1 cellular context compared by ENCODE assay signal in the genomic region with DNA sequence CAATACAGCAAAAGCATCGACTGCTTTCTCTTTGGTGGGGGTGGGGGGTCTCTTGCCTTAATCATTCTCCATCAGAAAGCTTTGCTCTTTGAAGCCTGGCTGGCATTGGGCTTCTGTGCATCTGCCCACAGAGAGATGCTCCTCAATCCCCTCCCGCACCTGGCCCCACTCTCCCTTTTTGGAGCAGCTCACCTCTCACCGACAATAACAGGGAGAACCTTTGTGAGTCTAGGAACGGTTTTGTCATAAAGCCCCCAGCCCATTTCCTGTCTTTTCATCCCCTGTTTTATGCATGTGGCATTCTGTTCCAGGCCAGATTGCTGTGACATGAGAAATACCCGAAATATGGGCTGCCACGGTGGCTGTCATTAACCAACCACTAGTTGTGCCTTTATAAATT.
TF ChIP-seq lines count a peak whose summit lies in the region.

No MANE protein-coding gene starts in this region.

TF ChIP-seq in A549, 52 proteins besides CTCF, POLR2A, EP300 and RAD21 (continued from another document):
- TF ChIP-seq, protein P1, sequence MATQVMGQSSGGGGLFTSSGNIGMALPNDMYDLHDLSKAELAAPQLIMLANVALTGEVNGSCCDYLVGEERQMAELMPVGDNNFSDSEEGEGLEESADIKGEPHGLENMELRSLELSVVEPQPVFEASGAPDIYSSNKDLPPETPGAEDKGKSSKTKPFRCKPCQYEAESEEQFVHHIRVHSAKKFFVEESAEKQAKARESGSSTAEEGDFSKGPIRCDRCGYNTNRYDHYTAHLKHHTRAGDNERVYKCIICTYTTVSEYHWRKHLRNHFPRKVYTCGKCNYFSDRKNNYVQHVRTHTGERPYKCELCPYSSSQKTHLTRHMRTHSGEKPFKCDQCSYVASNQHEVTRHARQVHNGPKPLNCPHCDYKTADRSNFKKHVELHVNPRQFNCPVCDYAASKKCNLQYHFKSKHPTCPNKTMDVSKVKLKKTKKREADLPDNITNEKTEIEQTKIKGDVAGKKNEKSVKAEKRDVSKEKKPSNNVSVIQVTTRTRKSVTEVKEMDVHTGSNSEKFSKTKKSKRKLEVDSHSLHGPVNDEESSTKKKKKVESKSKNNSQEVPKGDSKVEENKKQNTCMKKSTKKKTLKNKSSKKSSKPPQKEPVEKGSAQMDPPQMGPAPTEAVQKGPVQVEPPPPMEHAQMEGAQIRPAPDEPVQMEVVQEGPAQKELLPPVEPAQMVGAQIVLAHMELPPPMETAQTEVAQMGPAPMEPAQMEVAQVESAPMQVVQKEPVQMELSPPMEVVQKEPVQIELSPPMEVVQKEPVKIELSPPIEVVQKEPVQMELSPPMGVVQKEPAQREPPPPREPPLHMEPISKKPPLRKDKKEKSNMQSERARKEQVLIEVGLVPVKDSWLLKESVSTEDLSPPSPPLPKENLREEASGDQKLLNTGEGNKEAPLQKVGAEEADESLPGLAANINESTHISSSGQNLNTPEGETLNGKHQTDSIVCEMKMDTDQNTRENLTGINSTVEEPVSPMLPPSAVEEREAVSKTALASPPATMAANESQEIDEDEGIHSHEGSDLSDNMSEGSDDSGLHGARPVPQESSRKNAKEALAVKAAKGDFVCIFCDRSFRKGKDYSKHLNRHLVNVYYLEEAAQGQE (IDR thresholded peaks at IDR 0.05), result no peak
- TF ChIP-seq TFCP2L1 (CRISPR knock-in tag; IDR thresholded peaks at IDR 0.05) (no peak), CEBPB (IDR thresholded peaks at IDR 0.05) (no peak), CBX2 (IDR thresholded peaks at IDR 0.05; ENCODE audit: borderline replicate concordance, low read depth) (no peak), GATA3 (IDR thresholded peaks at IDR 0.05; ENCODE audit: borderline replicate concordance) (no peak), HOXB13 (CRISPR knock-in tag; IDR thresholded peaks at IDR 0.05; ENCODE audit: low read depth) (no peak)
- TF ChIP-seq, protein P2, sequence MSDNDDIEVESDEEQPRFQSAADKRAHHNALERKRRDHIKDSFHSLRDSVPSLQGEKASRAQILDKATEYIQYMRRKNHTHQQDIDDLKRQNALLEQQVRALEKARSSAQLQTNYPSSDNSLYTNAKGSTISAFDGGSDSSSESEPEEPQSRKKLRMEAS (IDR thresholded peaks at IDR 0.05), result no peak
- TF ChIP-seq, protein P3, sequence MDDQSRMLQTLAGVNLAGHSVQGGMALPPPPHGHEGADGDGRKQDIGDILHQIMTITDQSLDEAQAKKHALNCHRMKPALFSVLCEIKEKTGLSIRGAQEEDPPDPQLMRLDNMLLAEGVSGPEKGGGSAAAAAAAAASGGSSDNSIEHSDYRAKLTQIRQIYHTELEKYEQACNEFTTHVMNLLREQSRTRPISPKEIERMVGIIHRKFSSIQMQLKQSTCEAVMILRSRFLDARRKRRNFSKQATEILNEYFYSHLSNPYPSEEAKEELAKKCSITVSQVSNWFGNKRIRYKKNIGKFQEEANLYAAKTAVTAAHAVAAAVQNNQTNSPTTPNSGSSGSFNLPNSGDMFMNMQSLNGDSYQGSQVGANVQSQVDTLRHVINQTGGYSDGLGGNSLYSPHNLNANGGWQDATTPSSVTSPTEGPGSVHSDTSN (IDR thresholded peaks at IDR 0.05), result no peak
- TF ChIP-seq, protein P4, sequence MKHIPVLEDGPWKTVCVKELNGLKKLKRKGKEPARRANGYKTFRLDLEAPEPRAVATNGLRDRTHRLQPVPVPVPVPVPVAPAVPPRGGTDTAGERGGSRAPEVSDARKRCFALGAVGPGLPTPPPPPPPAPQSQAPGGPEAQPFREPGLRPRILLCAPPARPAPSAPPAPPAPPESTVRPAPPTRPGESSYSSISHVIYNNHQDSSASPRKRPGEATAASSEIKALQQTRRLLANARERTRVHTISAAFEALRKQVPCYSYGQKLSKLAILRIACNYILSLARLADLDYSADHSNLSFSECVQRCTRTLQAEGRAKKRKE (CRISPR knock-in tag; IDR thresholded peaks at IDR 0.05; ENCODE audit: low read depth), result no peak
TF ChIP-seq in A549: peak in this region for 0.
